Comparison of ENCODE assay signal across 15 cellular contexts in genomic region chr11:44613081-44613628, GRCh38. TPM values are rescaled to one million over a fixed set of nuclear protein-coding genes. Genes with fewer than 3 reads are reported as not detected.
DNase-seq lines count a peak whose midpoint lies in the region; ATAC-seq and TF ChIP-seq lines count a peak whose summit lies in the region.
"Had no signal": no experiment of that assay in that cellular context is flagged by ENCODE, and none has a peak within 500 bp of the region (broad histone marks: within the 10 kb centered on the region; RNA-seq: fewer than 3 reads in every experiment).

No MANE protein-coding gene starts in this region.

- peaks cover 38% of the 10 kb centered on the region for H3K36me3 Mint-ChIP-seq in activated naive CD4-positive, alpha-beta T cell treated with anti-CD3 and anti-CD28 coated beads, Interleukin-2, amount 10 ng/mL, durations not matched to agents 7 days and 5 days

- peaks cover 86% of the 10 kb centered on the region for H3K4me1 ChIP-seq in OCI-LY3 (ENCODE audit: low read length)
- peaks cover 0 to 87% (median 71%) of the 10 kb centered on the region in 4 donors for H3K4me1 ChIP-seq in tibial artery
- peaks cover 0 to 69% (median 33%) of the 10 kb centered on the region in 12 donors for H3K4me1 ChIP-seq in heart left ventricle
- H3K4me1 ChIP-seq: testis had no signal

- no peaks in the 10 kb centered on the region for H3K27me3 ChIP-seq in OCI-LY3 (ENCODE audit: low read depth, low read length)
- no peaks in the 10 kb centered on the region for H3K27me3 ChIP-seq in tibial artery
- no peaks in the 10 kb centered on the region for H3K27me3 ChIP-seq in heart left ventricle
- H3K27me3 ChIP-seq: testis had no signal

- H3K9ac ChIP-seq in OCI-LY3 (ENCODE audit: low read length) = peak overlapping the region; percentile 61

- peaks cover 80% of the 10 kb centered on the region for H3K4me1 Mint-ChIP-seq in activated naive CD4-positive, alpha-beta T cell treated with anti-CD3 and anti-CD28 coated beads, Interleukin-2, amount 10 ng/mL, durations not matched to agents 7 days and 5 days

- no peak for TF ChIP-seq POLR2A in heart left ventricle (IDR thresholded peaks at IDR 0.05)

- intact Hi-C loops in tibial artery (cut with DNase I; ENCODE audit: low total_unique reads) = no loop called here
- intact Hi-C loops in heart left ventricle (cut with DNase I) = loop anchor here in 3 of 10 donors (10.0 kb wide), 3 partner anchors 308 to 518 kb away; partner anchors contain the start of gene EXT2 (in 1 of the 3)

- no peaks in the 10 kb centered on the region for H4K20me1 ChIP-seq in OCI-LY3 (ENCODE audit: insufficient read depth, low read length)

- H3K79me2 ChIP-seq in OCI-LY3 (ENCODE audit: low read length) = peaks cover 9% of the 10 kb centered on the region

- H3K36me3 ChIP-seq in OCI-LY3 (replicated peaks; ENCODE audit: low read depth, low read length) (peaks cover 50% of the 10 kb centered on the region), tibial artery (peaks cover 7 to 24% (median 8%) of the 10 kb centered on the region in 3 donors), heart left ventricle (peaks cover 0 to 17% (median 0%) of the 10 kb centered on the region in 9 donors)

- ATAC-seq in omental fat pad (ENCODE audit: low FRiP score) (no peak), HG03280 (IDR thresholded peaks at IDR 0.05; ENCODE audit: unreplicated experiment) (no peak), heart left ventricle (no peak)

- H2AFZ ChIP-seq in OCI-LY3 (ENCODE audit: low read depth, low read length) = no peak overlapping the region

- H3K27ac Mint-ChIP-seq in activated naive CD4-positive, alpha-beta T cell treated with anti-CD3 and anti-CD28 coated beads, Interleukin-2, amount 10 ng/mL, durations not matched to agents 7 days and 5 days = peak overlapping the region; percentile 77

- no peaks in the 10 kb centered on the region for H3K27me3 Mint-ChIP-seq in activated naive CD4-positive, alpha-beta T cell treated with anti-CD3 and anti-CD28 coated beads, Interleukin-2, amount 10 ng/mL, durations not matched to agents 7 days and 5 days

- H3K9me3 Mint-ChIP-seq in activated naive CD4-positive, alpha-beta T cell treated with anti-CD3 and anti-CD28 coated beads, Interleukin-2, amount 10 ng/mL, durations not matched to agents 7 days and 5 days = no peaks in the 10 kb centered on the region

- WGBS in heart left ventricle, 4 donors = 79 to 89% (median 87%) methylated on average over 8 of the region's 8 CpGs

- H3K27ac ChIP-seq in OCI-LY3 (ENCODE audit: low read length) (peak overlapping the region; percentile 92), cingulate gyrus (ENCODE audit: low read depth, low read length) (peak overlapping the region; percentile 74), tibial artery (peak overlapping the region; percentile 65 to 82), heart left ventricle (peak overlapping the region in 4 of 12 donors; percentile 13 to 27 (median 22))
- H3K27ac ChIP-seq: testis had no signal

- H3K4me2 ChIP-seq in OCI-LY3 (ENCODE audit: low read length) = peak overlapping the region; percentile 56

- H3K4me3 Mint-ChIP-seq in activated naive CD4-positive, alpha-beta T cell treated with anti-CD3 and anti-CD28 coated beads, Interleukin-2, amount 10 ng/mL, durations not matched to agents 7 days and 5 days = no peak overlapping the region

- TF ChIP-seq CTCF in OCI-LY3 (IDR thresholded peaks at IDR 0.05; ENCODE audit: low read depth, low read length) (no peak), tibial artery (IDR thresholded peaks at IDR 0.05) (no peak), omental fat pad (IDR thresholded peaks at IDR 0.05) (no peak), heart left ventricle (IDR thresholded peaks at IDR 0.05) (no peak)

- peak overlapping the region; percentile 30 for H3K4me3 ChIP-seq in OCI-LY3 (ENCODE audit: low read length)
- H3K4me3 ChIP-seq in tibial artery = no peak overlapping the region
- no peak overlapping the region for H3K4me3 ChIP-seq in heart left ventricle
- H3K4me3 ChIP-seq: testis had no signal

- H3K9me3 ChIP-seq in OCI-LY3 (ENCODE audit: insufficient read depth, low read length) = no peaks in the 10 kb centered on the region
- no peaks in the 10 kb centered on the region for H3K9me3 ChIP-seq in tibial artery
- H3K9me3 ChIP-seq in heart left ventricle = no peaks in the 10 kb centered on the region
- H3K9me3 ChIP-seq: testis had no signal

- CTCF ChIA-PET in activated naive CD4-positive, alpha-beta T cell treated with anti-CD3 and anti-CD28 coated beads, Interleukin-2, amount 10 ng/mL, durations not matched to agents 7 days and 5 days (lab: Charles Lee) = interaction anchor here (0.6 to 10.8 kb wide), 3 partner anchors 9 to 71 kb away, joined by 4 to 403 read pairs (median 23); partner anchors contain the start of gene CD82

- no peak for DNase-seq in activated naive CD4-positive, alpha-beta T cell treated with anti-CD3 and anti-CD28 coated beads, Interleukin-2, amount 10 ng/mL, durations not matched to agents 7 days and 5 days
- no peak for DNase-seq in activated naive CD4-positive, alpha-beta T cell treated with anti-CD3 and anti-CD28 coated beads, Interleukin-2, amount 50 U/mL, for 16 hours
- DNase-seq in tibial artery (no peak), omental fat pad (ENCODE audit: low spot score) (no peak), heart left ventricle (no peak)
- DNase-seq: activated CD4-positive, CD25-positive, alpha-beta regulatory T cell treated with anti-CD3 and anti-CD28 coated beads, Interleukin-2, amount 50 U/mL, for 72 hours; glutamatergic neuron; mesendoderm; NCI-H1436; NCI-H748 treated with DMSO at 0.1 percent for 48 hours; stimulated activated CD4-positive, alpha-beta T cell treated with anti-CD3 and anti-CD28 coated beads, Interleukin-4, amount 100 ng/mL, for 24 hours; testis had no signal

RNA-seq across cellular contexts. Expression of gene CD82, which starts 47.7 kb away (rescaled TPM):
- total RNA-seq in omental fat pad = 10 to 100 TPM in 3 of 4 donors, 1 to 10 TPM in 1; 8.9 to 30.6 (median 20.3) TPM
- total RNA-seq in heart left ventricle = 10 to 100 TPM; 20.1 to 76.2 (median 37.3) TPM
- 10 to 100 TPM; 25.2 to 48.6 TPM for polyA plus RNA-seq in heart left ventricle
